ENCODE assay signal across 8 cellular contexts in genomic region chr3:17195192-17195611, GRCh38.
DNase-seq lines count a peak whose midpoint lies in the region; ATAC-seq, FAIRE-seq and TF ChIP-seq lines count a peak whose summit lies in the region.

No MANE protein-coding gene starts in this region.

- no peaks in the 10 kb centered on the region for H3K9me3 ChIP-seq in HEK293 (ENCODE audit: control insufficient read depth, insufficient read depth, low read depth, low read length)
- 0 out of 2 replicates have a peak, but pooled peaks cover 2% of the 10 kb centered on the region for H3K9me3 ChIP-seq in PC-9 (ENCODE audit: insufficient read depth, low read depth)

- TF ChIP-seq CTCF in HEK293 (tag by site-specific recombination; IDR thresholded peaks at IDR 0.05) = no peak
- TF ChIP-seq CTCF in chondrocyte (IDR thresholded peaks at IDR 0.05) = no peak
- no peak for TF ChIP-seq CTCF in PC-9 (conservative IDR thresholded peaks at IDR 0.05)

- no peak for FAIRE-seq in RCC 7860 (lab: Jason Lieb, UNC)

- peaks cover 13% of the 10 kb centered on the region for H3K4me1 Mint-ChIP-seq in activated naive CD8-positive, alpha-beta T cell treated with anti-CD3 and anti-CD28 coated beads, Interleukin-2, amount 50 U/mL, for 24 hours
- H3K4me1 Mint-ChIP-seq in activated naive CD8-positive, alpha-beta T cell treated with anti-CD3 and anti-CD28 coated beads for 36 hours = peaks cover 9% of the 10 kb centered on the region
- H3K4me1 Mint-ChIP-seq in chondrocyte (ENCODE audit: low read depth) = peaks cover 15% of the 10 kb centered on the region
- peaks cover 23 to 47% of the 10 kb centered on the region in 2 donors for H3K4me1 Mint-ChIP-seq in stimulated activated naive B cell treated with anti-CD40 and anti-IgM and Interleukin-4, amounts not matched to agents 10 μg/mL and 1 μg/mL and 100 μg/mL, for 72 hours

- no TSS peak for BruUV-seq in PC-9 (replicated peaks; lab: Mats Ljungman, UMichigan)

- H3K36me3 Mint-ChIP-seq in activated naive CD8-positive, alpha-beta T cell treated with anti-CD3 and anti-CD28 coated beads, Interleukin-2, amount 50 U/mL, for 24 hours (ENCODE audit: low read depth) = no peaks in the 10 kb centered on the region
- H3K36me3 Mint-ChIP-seq in activated naive CD8-positive, alpha-beta T cell treated with anti-CD3 and anti-CD28 coated beads for 36 hours = peaks cover 3% of the 10 kb centered on the region
- H3K36me3 Mint-ChIP-seq in chondrocyte (ENCODE audit: low read depth) = peaks cover 2% of the 10 kb centered on the region
- peaks cover 6 to 13% of the 10 kb centered on the region in 2 donors for H3K36me3 Mint-ChIP-seq in stimulated activated naive B cell treated with anti-CD40 and anti-IgM and Interleukin-4, amounts not matched to agents 10 μg/mL and 1 μg/mL and 100 μg/mL, for 72 hours

- POLR2A ChIA-PET in HEK293 (lab: Yijun Ruan, JAX) = no interaction called here
- POLR2A ChIA-PET in PC-9 (lab: Charles Lee; ENCODE audit: unreplicated experiment) = no interaction called here

- H3F3A ChIP-seq in PC-9 (ENCODE audit: insufficient read depth, low read depth) = no peaks in the 10 kb centered on the region

- H3K27ac ChIP-seq in HEK293 (ENCODE audit: extremely low read depth, low read depth, low read length) = no peak overlapping the region
- H3K27ac ChIP-seq in PC-9 = no peak overlapping the region

- no peaks in the 10 kb centered on the region for H3K9me2 ChIP-seq in PC-9 (ENCODE audit: insufficient read depth)

- H3K4me2 ChIP-seq in PC-9 = no peak overlapping the region

- CTCF ChIA-PET in HEK293 (lab: Yijun Ruan, JAX) (interaction anchor here (1.2 kb wide), 1 partner anchor 17 kb away, joined by 4 read pairs; no protein-coding TSS in a partner anchor), PC-9 (lab: Charles Lee) (no interaction called here)

- no peak overlapping the region for H2AFZ ChIP-seq in PC-9

- H3K4me3 ChIP-seq in HEK293 (ENCODE audit: low read depth, low read length) (no peak overlapping the region), PC-9 (no peak overlapping the region)

- ATAC-seq in activated naive CD8-positive, alpha-beta T cell treated with anti-CD3 and anti-CD28 coated beads, Interleukin-2, amount 50 U/mL, for 24 hours = peak; percentile 75
- peak; percentile 95 for ATAC-seq in stimulated activated naive B cell treated with anti-CD40 and anti-IgM and Interleukin-4, amounts not matched to agents 10 μg/mL and 1 μg/mL and 100 μg/mL, for 72 hours (replicated peaks)

- H3K27ac Mint-ChIP-seq in activated naive CD8-positive, alpha-beta T cell treated with anti-CD3 and anti-CD28 coated beads, Interleukin-2, amount 50 U/mL, for 24 hours = no peak overlapping the region
- H3K27ac Mint-ChIP-seq in activated naive CD8-positive, alpha-beta T cell treated with anti-CD3 and anti-CD28 coated beads for 36 hours = no peak overlapping the region
- H3K27ac Mint-ChIP-seq in chondrocyte (ENCODE audit: unreplicated experiment) = peak overlapping the region; percentile 64
- no peak overlapping the region for H3K27ac Mint-ChIP-seq in stimulated activated naive B cell treated with anti-CD40 and anti-IgM and Interleukin-4, amounts not matched to agents 10 μg/mL and 1 μg/mL and 100 μg/mL, for 72 hours

- H3K4me3 Mint-ChIP-seq in activated naive CD8-positive, alpha-beta T cell treated with anti-CD3 and anti-CD28 coated beads, Interleukin-2, amount 50 U/mL, for 24 hours = no peak overlapping the region
- no peak overlapping the region for H3K4me3 Mint-ChIP-seq in activated naive CD8-positive, alpha-beta T cell treated with anti-CD3 and anti-CD28 coated beads for 36 hours
- H3K4me3 Mint-ChIP-seq in chondrocyte (ENCODE audit: unreplicated experiment) = no peak overlapping the region
- H3K4me3 Mint-ChIP-seq in stimulated activated naive B cell treated with anti-CD40 and anti-IgM and Interleukin-4, amounts not matched to agents 10 μg/mL and 1 μg/mL and 100 μg/mL, for 72 hours = no peak overlapping the region

- no peaks in the 10 kb centered on the region for H3K27me3 Mint-ChIP-seq in activated naive CD8-positive, alpha-beta T cell treated with anti-CD3 and anti-CD28 coated beads, Interleukin-2, amount 50 U/mL, for 24 hours
- H3K27me3 Mint-ChIP-seq in activated naive CD8-positive, alpha-beta T cell treated with anti-CD3 and anti-CD28 coated beads for 36 hours = no peaks in the 10 kb centered on the region
- no peaks in the 10 kb centered on the region for H3K27me3 Mint-ChIP-seq in chondrocyte (ENCODE audit: low read depth)
- no peaks in the 10 kb centered on the region for H3K27me3 Mint-ChIP-seq in stimulated activated naive B cell treated with anti-CD40 and anti-IgM and Interleukin-4, amounts not matched to agents 10 μg/mL and 1 μg/mL and 100 μg/mL, for 72 hours

- no peaks in the 10 kb centered on the region for H3K79me2 ChIP-seq in PC-9 (ENCODE audit: low read depth)

- H3K36me3 ChIP-seq in HEK293 (ENCODE audit: control insufficient read depth in 2 of 2, insufficient read depth in 1 of 2, low read length in 2 of 2) = no peaks in the 10 kb centered on the region
- H3K36me3 ChIP-seq in PC-9 (ENCODE audit: low read depth) = no peaks in the 10 kb centered on the region

- no peaks in the 10 kb centered on the region for H3K9me3 Mint-ChIP-seq in activated naive CD8-positive, alpha-beta T cell treated with anti-CD3 and anti-CD28 coated beads, Interleukin-2, amount 50 U/mL, for 24 hours
- H3K9me3 Mint-ChIP-seq in activated naive CD8-positive, alpha-beta T cell treated with anti-CD3 and anti-CD28 coated beads for 36 hours = no peaks in the 10 kb centered on the region
- no peaks in the 10 kb centered on the region for H3K9me3 Mint-ChIP-seq in chondrocyte (ENCODE audit: low read depth)
- H3K9me3 Mint-ChIP-seq in stimulated activated naive B cell treated with anti-CD40 and anti-IgM and Interleukin-4, amounts not matched to agents 10 μg/mL and 1 μg/mL and 100 μg/mL, for 72 hours = no peaks in the 10 kb centered on the region

- H4K20me1 ChIP-seq in PC-9 (ENCODE audit: insufficient read depth) = no peaks in the 10 kb centered on the region

- intact Hi-C loops in PC-9 (cut with micrococcal nuclease; ENCODE audit: unreplicated experiment) = no loop called here

- no peaks in the 10 kb centered on the region for H3K27me3 ChIP-seq in PC-9 (ENCODE audit: insufficient read depth, low read depth)

- H3K4me1 ChIP-seq in HEK293 (ENCODE audit: control insufficient read depth, insufficient read depth, low read length) (no peaks in the 10 kb centered on the region), PC-9 (replicated peaks; ENCODE audit: insufficient read depth) (no peaks in the 10 kb centered on the region)

- peak; percentile 5 for DNase-seq in activated naive CD8-positive, alpha-beta T cell treated with anti-CD3 and anti-CD28 coated beads, Interleukin-2, amount 50 U/mL, for 24 hours
- no peak for DNase-seq in activated naive CD8-positive, alpha-beta T cell treated with anti-CD3 and anti-CD28 coated beads for 36 hours
- DNase-seq in NCI-H1092 (lab: John Stamatoyannopoulos, UW) (peak; percentile 35), chondrocyte (ENCODE audit: low spot score) (no peak), PC-9 (no peak), RCC 7860 (ENCODE audit: low spot score) (no peak)
- peak; percentile 63 for DNase-seq in stimulated activated naive B cell treated with anti-CD40 and anti-IgM and Interleukin-4, amounts not matched to agents 10 μg/mL and 1 μg/mL and 100 μg/mL, for 72 hours

TF ChIP-seq in HEK293, 187 proteins besides CTCF, POLR2A, EP300 and RAD21:
- TF ChIP-seq ZNF398 (tag by site-specific recombination; IDR thresholded peaks at IDR 0.05) (peak; percentile 70), ZNF2 (tag by site-specific recombination; IDR thresholded peaks at IDR 0.05) (no peak), PRDM10 (tag by site-specific recombination; IDR thresholded peaks at IDR 0.05) (peak; percentile 74), ZIC2 (tag by site-specific recombination; IDR thresholded peaks at IDR 0.05) (0 out of 2 replicates have a peak, but pooled peaks have one; percentile 36)

Comparison
In these comparisons a context has a peak if more than half of its experiments do, and no peak if none do; other contexts are left out.
1. DNase-seq: peak in activated naive CD8-positive, alpha-beta T cell treated with anti-CD3 and anti-CD28 coated beads, Interleukin-2, amount 50 U/mL, for 24 hours (single experiment), NCI-H1092 (single experiment) and stimulated activated naive B cell treated with anti-CD40 and anti-IgM and Interleukin-4, amounts not matched to agents 10 μg/mL and 1 μg/mL and 100 μg/mL, for 72 hours (single experiment); none in activated naive CD8-positive, alpha-beta T cell treated with anti-CD3 and anti-CD28 coated beads for 36 hours (single experiment), chondrocyte (single experiment), PC-9 (0 of 2) and RCC 7860 (single experiment).